In genomic region chr1:26887125-26887524, GRCh38 we compare ENCODE assay signal across 8 cellular contexts. TPM values are rescaled to one million over a fixed set of nuclear protein-coding genes. Genes with fewer than 3 reads are reported as not detected.
A peak's percentile ranks its signal among the peaks of the same experiment; 100 is the strongest.
DNase-seq lines count a peak whose midpoint lies in the region; ATAC-seq and TF ChIP-seq lines count a peak whose summit lies in the region.

No MANE protein-coding gene starts in this region.

- peak; percentile 66 for TF ChIP-seq CTCF in astrocyte of the spinal cord (IDR thresholded peaks at IDR 0.05; ENCODE audit: low read depth, low read length)
- TF ChIP-seq CTCF in nephron (IDR thresholded peaks at IDR 0.05; ENCODE audit: unreplicated experiment in 3 of 3), result peak; percentile 42 to 51 (median 45)

- peaks cover 59% of the 10 kb centered on the region for H3K36me3 Mint-ChIP-seq in nephron (ENCODE audit: low read depth)

- DNase-seq in DMS53 (lab: John Stamatoyannopoulos, UW) (peak; percentile 53), DMS53 treated with DMSO at 0.1 percent for 48 hours (lab: John Stamatoyannopoulos, UW; ENCODE audit: unreplicated experiment) (no peak), LHCN-M2 (ENCODE audit: low read depth) (peak; percentile 26), astrocyte of the spinal cord (ENCODE audit: low read depth, low spot score) (peak; percentile 47), NCI-H2107 treated with DMSO at 0.1 percent for 48 hours (lab: John Stamatoyannopoulos, UW; ENCODE audit: unreplicated experiment) (no peak), cerebellum (ENCODE audit: low spot score) (no peak)

- H3K4me1 Mint-ChIP-seq in nephron, result peaks cover 17% of the 10 kb centered on the region

- in situ Hi-C loops in astrocyte of the spinal cord (cut with HindIII; ENCODE audit: low sequenced_read_pairs), result no loop called here

- ATAC-seq in GM21423 (IDR thresholded peaks at IDR 0.05; ENCODE audit: unreplicated experiment), result no peak

- H3K9me3 Mint-ChIP-seq in nephron, result no peaks in the 10 kb centered on the region

- peak overlapping the region; percentile 64 to 89 (median 85) for H3K4me3 Mint-ChIP-seq in nephron

- no peak overlapping the region for H3K4me3 ChIP-seq in astrocyte of the spinal cord (ENCODE audit: low read depth, low read length)

- no peaks in the 10 kb centered on the region for H3K27me3 Mint-ChIP-seq in nephron (ENCODE audit: low read depth)

- H3K27ac Mint-ChIP-seq in nephron, result peak overlapping the region in 2 of 3 experiments; percentile 42 to 92

RNA-seq across cellular contexts. Expression of gene GPN2, which starts 3.0 kb away (rescaled TPM):
- total RNA-seq in LHCN-M2 (2014; rRNA removed) (10.1 and 12.2 TPM in 2 replicates), cerebellum (14.4 TPM)
- 29.3 TPM for polyA plus RNA-seq in LHCN-M2 (2012)

RNA-seq across cellular contexts. Expression of gene GPATCH3, which starts 13.1 kb away (rescaled TPM):
- 5.6 and 5.9 TPM in 2 replicates for total RNA-seq in LHCN-M2 (2014; rRNA removed)
- 8.7 TPM for polyA plus RNA-seq in LHCN-M2 (2012)
- 7.1 TPM for total RNA-seq in cerebellum

RNA-seq across cellular contexts. Expression of gene SFN, which starts 24.2 kb away (rescaled TPM):
- total RNA-seq in LHCN-M2 (2014; rRNA removed) (not detected in 2 replicates), cerebellum (not detected)
- 0.11 TPM for polyA plus RNA-seq in LHCN-M2 (2012)

RNA-seq across cellular contexts. Expression of gene NR0B2, which starts 26.6 kb away (rescaled TPM):
- total RNA-seq in LHCN-M2 (2014; rRNA removed), result not detected in 2 replicates
- polyA plus RNA-seq in LHCN-M2 (2012), result not detected
- total RNA-seq in cerebellum, result not detected

RNA-seq across cellular contexts. Expression of gene NUDC, which starts 34.4 kb away (rescaled TPM):
- 67.1 and 71.5 TPM in 2 replicates for total RNA-seq in LHCN-M2 (2014; rRNA removed)
- 121 TPM for polyA plus RNA-seq in LHCN-M2 (2012)
- 10.6 TPM for total RNA-seq in cerebellum

Comparison
In these comparisons a context has a peak if more than half of its experiments do, and no peak if none do; other contexts are left out.
1. DNase-seq: peak in DMS53 (single experiment), LHCN-M2 (single experiment) and astrocyte of the spinal cord (single experiment); none in DMS53 treated with DMSO at 0.1 percent for 48 hours (single experiment), NCI-H2107 treated with DMSO at 0.1 percent for 48 hours (single experiment) and cerebellum (single experiment).